Comparison of ENCODE assay signal across 2 cellular contexts in genomic region chr4:145679520-145679919, GRCh38.
TF ChIP-seq lines count a peak whose summit lies in the region.

No MANE protein-coding gene starts in this region.

TF ChIP-seq in HEK293, 187 proteins besides CTCF, POLR2A, EP300 and RAD21:
- peak; percentile 43; the same call in 1 of the 2 replicates for TF ChIP-seq HIC1 (tag by site-specific recombination; IDR thresholded peaks at IDR 0.05)
- 0 out of 2 replicates have a peak, but pooled peaks have one; percentile 22 for TF ChIP-seq ZNF394 (tag by site-specific recombination; IDR thresholded peaks at IDR 0.05; ENCODE audit: borderline replicate concordance)
- TF ChIP-seq ZNF366 (tag by site-specific recombination; conservative IDR thresholded peaks at IDR 0.05), result peak; percentile 81
- TF ChIP-seq INSM2 (tag by site-specific recombination; IDR thresholded peaks at IDR 0.05), result no peak
- no peak for TF ChIP-seq ZBTB26 (tag by site-specific recombination; optimal IDR thresholded peaks at IDR 0.05)
- TF ChIP-seq ZBTB1 (tag by site-specific recombination; IDR thresholded peaks at IDR 0.05), result no peak
- TF ChIP-seq GFI1B (tag by site-specific recombination; IDR thresholded peaks at IDR 0.05), result no peak
- TF ChIP-seq GLIS1 (tag by site-specific recombination; IDR thresholded peaks at IDR 0.05), result peak; percentile 65
- peak; percentile 34; the same call in 1 of the 2 replicates for TF ChIP-seq SCRT2 (tag by site-specific recombination; IDR thresholded peaks at IDR 0.05)
- TF ChIP-seq ZNF175 (tag by site-specific recombination; IDR thresholded peaks at IDR 0.05), result no peak
- TF ChIP-seq ZNF624 (tag by site-specific recombination; IDR thresholded peaks at IDR 0.05), result no peak
- TF ChIP-seq SP7 (tag by site-specific recombination; IDR thresholded peaks at IDR 0.05), result peak; percentile 40; the same call in 1 of the 2 replicates
- 0 out of 2 replicates have a peak, but pooled peaks have one; percentile 47 for TF ChIP-seq IKZF3 (tag by site-specific recombination; IDR thresholded peaks at IDR 0.05)
- no peak for TF ChIP-seq YY2 (tag by site-specific recombination; IDR thresholded peaks at IDR 0.05)
- no peak for TF ChIP-seq ZNF791 (tag by site-specific recombination; IDR thresholded peaks at IDR 0.05)

TF ChIP-seq in GM23338, 12 proteins besides CTCF, POLR2A, EP300 and RAD21:
- TF ChIP-seq ZNF462 (CRISPR knock-in tag; IDR thresholded peaks at IDR 0.05) (no peak), ZNF114 (CRISPR knock-in tag; IDR thresholded peaks at IDR 0.05) (no peak), CREB1 (CRISPR knock-in tag; IDR thresholded peaks at IDR 0.05; ENCODE audit: low read depth) (no peak), JUNB (IDR thresholded peaks at IDR 0.05; ENCODE audit: unreplicated experiment) (no peak)
